In the genomic region with DNA sequence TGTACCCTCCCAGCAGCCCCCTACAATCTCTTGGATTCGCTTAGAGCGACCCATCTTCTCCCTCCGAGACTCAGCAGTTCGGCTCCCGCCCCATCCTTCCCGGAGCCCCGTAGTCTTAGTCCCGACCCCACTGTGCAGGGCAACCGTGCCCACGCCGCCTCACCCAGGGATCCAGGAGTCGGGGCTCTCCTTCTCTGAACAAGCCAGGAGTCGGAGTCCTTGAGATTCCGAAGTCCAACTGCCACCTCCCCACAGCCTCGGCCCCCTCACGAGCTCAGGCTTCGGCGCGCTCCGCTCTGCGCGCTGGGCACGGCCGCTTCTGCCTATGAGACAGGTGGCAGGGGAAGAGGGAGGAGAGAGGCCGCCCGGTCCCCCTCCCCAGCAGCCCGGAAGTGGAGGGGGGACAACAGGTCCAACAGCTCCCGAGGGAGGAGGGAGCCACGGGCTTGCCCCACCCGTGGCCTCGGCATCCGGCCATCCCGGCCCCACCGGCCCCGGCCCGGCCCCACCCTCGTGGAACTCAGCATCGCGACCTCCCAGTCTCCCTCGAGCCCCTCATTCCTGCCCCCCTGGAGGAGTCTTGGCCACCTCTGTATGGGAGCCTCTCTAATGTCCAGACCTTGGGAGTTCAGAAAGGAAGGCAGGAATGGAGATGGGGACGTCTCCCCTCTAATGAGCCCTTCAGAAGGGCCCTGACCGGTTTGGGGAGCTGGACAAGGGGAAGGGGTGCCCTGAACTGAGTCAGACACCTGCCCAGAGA, we compare ENCODE assay signal across 1 cellular context.
TF ChIP-seq lines count a peak whose summit lies in the region.

A gene (minus strand): TSS at position 321 of the 760 bp plus-strand sequence. CDS start 628 bp downstream, outside the sequence.

TF ChIP-seq in endothelial cell of umbilical vein, 7 proteins besides CTCF, POLR2A, EP300 and RAD21 (continued from another document):
- TF ChIP-seq MYC (IDR thresholded peaks at IDR 0.05; ENCODE audit: low read depth, low read length) (no peak), FOS (IDR thresholded peaks at IDR 0.05; ENCODE audit: borderline replicate concordance, insufficient read depth, low read length) (no peak), JUN (IDR thresholded peaks at IDR 0.05; ENCODE audit: borderline replicate concordance, insufficient read depth, insufficient read length, low read depth) (no peak), POLR2AphosphoS5 (IDR thresholded peaks at IDR 0.05; ENCODE audit: insufficient read depth, low read depth, low read length) (no peak), GATA2 (IDR thresholded peaks at IDR 0.05; ENCODE audit: insufficient read depth, insufficient read length, low read depth, low read length) (no peak)
- TF ChIP-seq, protein P1, sequence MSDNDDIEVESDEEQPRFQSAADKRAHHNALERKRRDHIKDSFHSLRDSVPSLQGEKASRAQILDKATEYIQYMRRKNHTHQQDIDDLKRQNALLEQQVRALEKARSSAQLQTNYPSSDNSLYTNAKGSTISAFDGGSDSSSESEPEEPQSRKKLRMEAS (IDR thresholded peaks at IDR 0.05; ENCODE audit: insufficient read depth, insufficient read length): no peak
